15 cellular contexts compared by ENCODE assay signal in genomic region chr19:38709119-38709518, GRCh38. TPM values are rescaled to one million over a fixed set of nuclear protein-coding genes. Genes with fewer than 3 reads are reported as not detected.
DNase-seq lines count a peak whose midpoint lies in the region; TF ChIP-seq lines count a peak whose summit lies in the region.
"Had no signal": no experiment of that assay in that cellular context is flagged by ENCODE, and none has a peak within 500 bp of the region (broad histone marks: within the 10 kb centered on the region; RNA-seq: fewer than 3 reads in every experiment).

No MANE protein-coding gene starts in this region.

- peaks cover 86 to 100% of the 10 kb centered on the region in 2 donors for H3K36me3 ChIP-seq in neuronal stem cell (replicated peaks in 1 of 2; ENCODE audit: control insufficient read depth in 2 of 2, insufficient read depth in 2 of 2, low read length in 2 of 2)
- H3K36me3 ChIP-seq in thyroid gland, result peaks cover 67 to 69% of the 10 kb centered on the region in 2 donors

- peaks cover 31% of the 10 kb centered on the region for H3K36me3 Mint-ChIP-seq in T-helper 1 cell treated with Interleukin-12 subunit alpha and Interleukin-12 subunit beta and Interleukin-4 antibody, amounts not matched to agents 30 μg/mL and 1 μg/mL, for 36 hours (ENCODE audit: low read depth)
- peaks cover 47% of the 10 kb centered on the region for H3K36me3 Mint-ChIP-seq in activated CD4-positive, alpha-beta T cell treated with anti-CD3 and anti-CD28 coated beads, Interleukin-2, amount 10 ng/mL, durations not matched to agents 24 days and 14 days (ENCODE audit: low read depth)

- H2BK120ac ChIP-seq in neuronal stem cell (ENCODE audit: low read depth, low read length), result peak overlapping the region; percentile 47

- no peak for TF ChIP-seq POLR2A in thyroid gland (IDR thresholded peaks at IDR 0.05)

- H2BK5ac ChIP-seq in neuronal stem cell (ENCODE audit: low read length), result peak overlapping the region; percentile 46

- H3K27me3 Mint-ChIP-seq in T-helper 1 cell treated with Interleukin-12 subunit alpha and Interleukin-12 subunit beta and Interleukin-4 antibody, amounts not matched to agents 30 μg/mL and 1 μg/mL, for 36 hours (ENCODE audit: low read depth), result no peaks in the 10 kb centered on the region
- no peaks in the 10 kb centered on the region for H3K27me3 Mint-ChIP-seq in activated CD4-positive, alpha-beta T cell treated with anti-CD3 and anti-CD28 coated beads, Interleukin-2, amount 10 ng/mL, durations not matched to agents 24 days and 14 days

- H4K91ac ChIP-seq in neuronal stem cell (ENCODE audit: low read depth, low read length, poor library complexity), result no peak overlapping the region

- no peaks in the 10 kb centered on the region for H3K4me1 Mint-ChIP-seq in T-helper 1 cell treated with Interleukin-12 subunit alpha and Interleukin-12 subunit beta and Interleukin-4 antibody, amounts not matched to agents 30 μg/mL and 1 μg/mL, for 36 hours (ENCODE audit: low read depth)
- peaks cover 2% of the 10 kb centered on the region for H3K4me1 Mint-ChIP-seq in activated CD4-positive, alpha-beta T cell treated with anti-CD3 and anti-CD28 coated beads, Interleukin-2, amount 10 ng/mL, durations not matched to agents 24 days and 14 days

- H3K4me3 ChIP-seq in dorsolateral prefrontal cortex, result no peak overlapping the region
- H3K4me3 ChIP-seq in neuronal stem cell (ENCODE audit: low read length in 2 of 2), result no peak overlapping the region
- no peak overlapping the region for H3K4me3 ChIP-seq in thyroid gland (replicated peaks in 1 of 3)

- no peak overlapping the region for H4K8ac ChIP-seq in neuronal stem cell (ENCODE audit: low read depth, low read length)

- no CpG with 5 or more reads among the region's 10 CpGs for WGBS in neuronal stem cell (ENCODE audit: extremely low coverage in 2 of 2, insufficient read length in 2 of 2, insufficient replicate concordance in 1 of 2), 2 donors
- 87 to 96% methylated on average over 10 of the region's 10 CpGs for WGBS in thyroid gland, 2 donors

- H3K9me3 Mint-ChIP-seq in T-helper 1 cell treated with Interleukin-12 subunit alpha and Interleukin-12 subunit beta and Interleukin-4 antibody, amounts not matched to agents 30 μg/mL and 1 μg/mL, for 36 hours, result no peaks in the 10 kb centered on the region
- H3K9me3 Mint-ChIP-seq in activated CD4-positive, alpha-beta T cell treated with anti-CD3 and anti-CD28 coated beads, Interleukin-2, amount 10 ng/mL, durations not matched to agents 24 days and 14 days, result no peaks in the 10 kb centered on the region

- no peak overlapping the region for H3K4ac ChIP-seq in neuronal stem cell (ENCODE audit: low read length)

- no peak overlapping the region for H3K4me2 ChIP-seq in neuronal stem cell (ENCODE audit: insufficient read depth, low read length, poor library complexity, severe bottlenecking)

- no peak overlapping the region for H2BK12ac ChIP-seq in neuronal stem cell (ENCODE audit: low read length)

- H2AFZ ChIP-seq in neuronal stem cell (ENCODE audit: low read length), result no peak overlapping the region

- H3K4me1 ChIP-seq in neuronal stem cell (ENCODE audit: control insufficient read depth in 2 of 2, insufficient read depth in 1 of 2, low read depth in 1 of 2, low read length in 2 of 2) (no peaks in the 10 kb centered on the region), thyroid gland (peaks cover 11 to 61% of the 10 kb centered on the region in 2 donors)

- intact Hi-C loops in dorsolateral prefrontal cortex (cut with DNase I) (no loop called here), thyroid gland (cut with DNase I) (no loop called here)
- intact Hi-C loops in activated CD4-positive, alpha-beta T cell treated with anti-CD3 and anti-CD28 coated beads, Interleukin-2, amount 10 ng/mL, durations not matched to agents 24 days and 14 days (cut with micrococcal nuclease), result no loop called here

- TF ChIP-seq CTCF in dorsolateral prefrontal cortex (IDR thresholded peaks at IDR 0.05 in 54 of 56, conservative IDR thresholded peaks at IDR 0.05 in 2 of 56; ENCODE audit: low read depth in 1 of 56, partially characterized antibody in 56 of 56) (no peak), thyroid gland (IDR thresholded peaks at IDR 0.05) (no peak)

- no peak overlapping the region for H3K18ac ChIP-seq in neuronal stem cell (ENCODE audit: low read length)

- H3K9ac ChIP-seq in neuronal stem cell (ENCODE audit: low read depth, low read length, poor library complexity), result peak overlapping the region; percentile 24

- H3K27ac ChIP-seq in dorsolateral prefrontal cortex (peak overlapping the region in 57 of 59 donors; percentile 58 to 99 (median 90)), neuronal stem cell (replicated peaks; ENCODE audit: low read length) (no peak overlapping the region), thyroid gland (peak overlapping the region in 2 of 3 donors; percentile 10 to 60)
- H3K27ac ChIP-seq: 22Rv1 had no signal

- H3K27ac Mint-ChIP-seq in T-helper 1 cell treated with Interleukin-12 subunit alpha and Interleukin-12 subunit beta and Interleukin-4 antibody, amounts not matched to agents 30 μg/mL and 1 μg/mL, for 36 hours, result peak overlapping the region; percentile 19
- H3K27ac Mint-ChIP-seq in activated CD4-positive, alpha-beta T cell treated with anti-CD3 and anti-CD28 coated beads, Interleukin-2, amount 10 ng/mL, durations not matched to agents 24 days and 14 days, result no peak overlapping the region

- no peaks in the 10 kb centered on the region for H3K27me3 ChIP-seq in dorsolateral prefrontal cortex
- no peaks in the 10 kb centered on the region for H3K27me3 ChIP-seq in neuronal stem cell (ENCODE audit: control insufficient read depth in 3 of 3, insufficient read depth in 3 of 3, low read depth in 1 of 3, low read length in 3 of 3)
- H3K27me3 ChIP-seq in thyroid gland, result no peaks in the 10 kb centered on the region

- H2AK5ac ChIP-seq in neuronal stem cell (ENCODE audit: low read depth, low read length), result no peak overlapping the region

- H2BK15ac ChIP-seq in neuronal stem cell (ENCODE audit: low read length), result no peak overlapping the region

- no peaks in the 10 kb centered on the region for H3K9me3 ChIP-seq in neuronal stem cell (replicated peaks in 1 of 2; ENCODE audit: control insufficient read depth in 2 of 2, insufficient read depth in 1 of 2, low read depth in 1 of 2, low read length in 2 of 2)
- no peaks in the 10 kb centered on the region for H3K9me3 ChIP-seq in thyroid gland

- no peak for DNase-seq in T-helper 1 cell
- DNase-seq in dorsolateral prefrontal cortex, result no peak
- no peak for DNase-seq in neuronal stem cell (ENCODE audit: low spot score)
- DNase-seq in thyroid gland, result no peak
- no peak for DNase-seq in NCI-H226
- no peak for DNase-seq in activated CD4-positive, alpha-beta T cell treated with anti-CD3 and anti-CD28 coated beads, Interleukin-2, amount 10 ng/mL, durations not matched to agents 24 days and 14 days
- no peak for DNase-seq in HUDEP-2 (lab: John Stamatoyannopoulos, UW; ENCODE audit: unreplicated experiment in 76 of 76)
- DNase-seq: activated naive CD4-positive, alpha-beta T cell treated with anti-CD3 and anti-CD28 coated beads, Interleukin-2, amount 50 U/mL, for 16 hours; C1 segment of cervical spinal cord; NCI-H2029; NCI-H524 treated with DMSO at 0.1 percent for 48 hours; OCI-M1; stimulated activated CD4-positive, alpha-beta T cell treated with anti-CD3 and anti-CD28 coated beads, Interleukin-2, amount 100 ng/mL, for 24 hours had no signal

- peaks cover 19% of the 10 kb centered on the region for H3K79me1 ChIP-seq in neuronal stem cell (ENCODE audit: low read depth, low read length)

- H3K23ac ChIP-seq in neuronal stem cell (ENCODE audit: low read depth, low read length, poor library complexity), result peak overlapping the region; percentile 29

- H3K4me3 Mint-ChIP-seq in T-helper 1 cell treated with Interleukin-12 subunit alpha and Interleukin-12 subunit beta and Interleukin-4 antibody, amounts not matched to agents 30 μg/mL and 1 μg/mL, for 36 hours, result no peak overlapping the region
- H3K4me3 Mint-ChIP-seq in activated CD4-positive, alpha-beta T cell treated with anti-CD3 and anti-CD28 coated beads, Interleukin-2, amount 10 ng/mL, durations not matched to agents 24 days and 14 days, result no peak overlapping the region

- no peak overlapping the region for H3K14ac ChIP-seq in neuronal stem cell (ENCODE audit: low read length)

RNA-seq across cellular contexts. Expression of gene CAPN12, which starts 35.2 kb away (rescaled TPM):
- total RNA-seq in dorsolateral prefrontal cortex, result 1 to 10 TPM in 55 of 120 experiments, under 1 TPM in 32, not detected in 33; 0.19 to 3.0 (median 1.2) TPM
- polyA plus RNA-seq in neuronal stem cell (2013, experiment 1 of 2), result 5.6 TPM
- 5.2 TPM for polyA plus RNA-seq in neuronal stem cell (2013, experiment 2 of 2)
- 1 to 10 TPM in 2 of 4 donors, not detected in 2; 1.6 to 2.0 TPM for total RNA-seq in thyroid gland
- 3.2 and 3.5 TPM in 2 replicates for total RNA-seq in activated CD4-positive, alpha-beta T cell treated with anti-CD3 and anti-CD28 coated beads, Interleukin-2, amount 10 ng/mL, durations not matched to agents 24 days and 14 days
